In genomic region chr16:19884021-19884485, GRCh38 we compare ENCODE assay signal across 8 cellular contexts. TPM values are rescaled to one million over a fixed set of nuclear protein-coding genes. Genes with fewer than 3 reads are reported as not detected.
DNase-seq lines count a peak whose midpoint lies in the region; FAIRE-seq and TF ChIP-seq lines count a peak whose summit lies in the region.

No MANE protein-coding gene starts in this region.

- no peak for FAIRE-seq in kidney (lab: Jason Lieb, UNC)

- 0 to 4% (median 1%) methylated on average over 8 to 23 of the region's 23 CpGs for WGBS in stomach, 5 donors

- H3K9ac ChIP-seq in kidney (ENCODE audit: low read length in 2 of 2): peak overlapping the region; percentile 63 to 66

- TF ChIP-seq CTCF in kidney (IDR thresholded peaks at IDR 0.05; ENCODE audit: borderline replicate concordance, extremely low read depth, insufficient read depth) (no peak), stomach (IDR thresholded peaks at IDR 0.05) (no peak)

- peak overlapping the region; percentile 99 for H3K27ac ChIP-seq in angular gyrus (ENCODE audit: low read depth, low read length)
- H3K27ac ChIP-seq in kidney (ENCODE audit: low read depth in 2 of 2, low read length in 2 of 2): peak overlapping the region; percentile 59 to 85
- H3K27ac ChIP-seq in stomach: peak overlapping the region; percentile 78 to 88 (median 87)

- peak; percentile 48 for DNase-seq in NCI-H82 (lab: John Stamatoyannopoulos, UW)
- DNase-seq in NCI-H82 treated with DMSO at 0.1 percent for 48 hours (lab: John Stamatoyannopoulos, UW; ENCODE audit: unreplicated experiment): no peak
- peak; percentile 80 for DNase-seq in kidney
- DNase-seq in stomach: peak; percentile 32
- no peak for DNase-seq in AG20443 (ENCODE audit: low spot score)
- no peak for DNase-seq in mucosa of gallbladder (ENCODE audit: low spot score)
- no peak for DNase-seq in COR-L47 (lab: John Stamatoyannopoulos, UW)

- TF ChIP-seq POLR2A in stomach (IDR thresholded peaks at IDR 0.05): no peak

- no peaks in the 10 kb centered on the region for H3K36me3 ChIP-seq in kidney (ENCODE audit: control insufficient read depth in 1 of 2, insufficient read depth in 2 of 2, low read length in 2 of 2)
- H3K36me3 ChIP-seq in stomach: peaks cover 0 to 9% (median 3%) of the 10 kb centered on the region in 4 donors

- H3K4me3 ChIP-seq in kidney (ENCODE audit: low read length in 2 of 2) (peak overlapping the region; percentile 56 to 63), stomach (peak overlapping the region; percentile 67 to 80 (median 70))

- H3K4me1 ChIP-seq in kidney (ENCODE audit: control insufficient read depth in 1 of 2, insufficient read depth in 1 of 2, low read depth in 1 of 2, low read length in 2 of 2) (peaks cover 5 to 19% of the 10 kb centered on the region in 2 donors), stomach (peaks cover 12 to 62% (median 41%) of the 10 kb centered on the region in 4 donors)

- TF ChIP-seq EP300 in stomach (IDR thresholded peaks at IDR 0.05): no peak

- H3K9me3 ChIP-seq in kidney (ENCODE audit: control insufficient read depth in 1 of 2, low read length in 2 of 2): no peaks in the 10 kb centered on the region
- H3K9me3 ChIP-seq in stomach: no peaks in the 10 kb centered on the region

- H3K27me3 ChIP-seq in stomach: peaks cover 0 to 36% (median 5%) of the 10 kb centered on the region in 3 donors

- intact Hi-C loops in kidney (cut with DNase I): no loop called here
- intact Hi-C loops in stomach (cut with DNase I; ENCODE audit: low total_unique reads): loop anchor here (10.0 kb wide), 1 partner anchor 169 kb away; the partner anchor contains the start of genes IQCK and KNOP1

RNA-seq across cellular contexts. Expression of gene GPRC5B, which starts 0.6 kb away (rescaled TPM):
- total RNA-seq in kidney: 53.1 TPM
- 66.3 TPM for polyA plus RNA-seq in kidney (ENCODE audit: insufficient read depth, low read depth, low replicate concordance)
- total RNA-seq in stomach: 10 to 100 TPM in 3 of 5 donors, 1 to 10 TPM in 2; 6.1 to 77.2 (median 24.2) TPM
- 10 to 100 TPM; 16.3 to 30.3 (median 24.9) TPM for polyA plus RNA-seq in stomach
- 32.5 TPM for total RNA-seq in mucosa of gallbladder

Comparison
In these comparisons a context has a peak if more than half of its experiments do, and no peak if none do; other contexts are left out.
1. DNase-seq: peak in NCI-H82 (single experiment), kidney (single experiment) and stomach (single experiment); none in NCI-H82 treated with DMSO at 0.1 percent for 48 hours (single experiment), AG20443 (single experiment), mucosa of gallbladder (single experiment) and COR-L47 (single experiment).
2. Peak in every context shown above with its lines, with median percentiles within 50 percentile points of each other: H3K27ac ChIP-seq.